8 cellular contexts compared by ENCODE assay signal in the genomic region with DNA sequence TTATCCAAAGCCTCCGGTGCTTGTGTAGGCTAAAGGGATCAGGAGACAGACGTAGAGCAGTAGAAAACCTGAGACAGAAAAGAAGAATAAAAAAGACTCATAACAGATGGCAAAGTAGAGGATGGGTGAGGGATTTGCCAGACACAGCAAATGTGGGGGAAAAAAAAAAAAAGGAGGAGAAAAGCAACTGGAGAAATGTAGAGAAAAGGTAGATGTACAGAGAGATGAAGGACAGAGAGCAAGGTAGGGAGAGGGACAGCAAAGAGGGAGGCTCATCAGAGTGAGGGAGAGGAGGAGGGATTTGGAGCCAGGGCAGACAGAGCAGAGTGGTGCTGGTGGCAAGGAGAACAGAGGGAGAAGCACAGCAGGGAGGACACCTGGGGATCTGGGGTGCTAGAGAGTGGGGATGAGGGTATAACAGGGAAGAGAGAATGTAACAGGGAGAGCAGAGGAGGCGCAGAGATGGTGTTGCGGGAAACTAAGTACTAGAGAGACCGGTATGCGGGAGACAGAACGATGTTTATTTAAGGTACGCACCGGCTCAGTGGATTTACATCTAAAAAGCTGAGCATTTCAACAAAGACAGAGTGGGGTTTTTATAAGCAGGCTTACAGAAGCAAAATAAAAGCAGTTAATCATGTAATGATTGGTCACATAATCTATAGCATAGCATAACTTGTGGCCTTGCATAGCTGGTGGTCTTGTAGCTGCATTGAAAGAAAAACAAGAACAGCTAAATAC. TPM values are rescaled to one million over a fixed set of nuclear protein-coding genes. Genes with fewer than 3 reads are reported as not detected.
DNase-seq lines count a peak whose midpoint lies in the region; ATAC-seq and TF ChIP-seq lines count a peak whose summit lies in the region.
"Not testable (repeated sequence)": the region's sequence is repeated elsewhere in the genome, so short reads cannot be mapped to it uniquely, and the experiment has no call there.

No MANE protein-coding gene starts in this region.

- H3K36me3 ChIP-seq in A673 (ENCODE audit: insufficient read depth, low read length, poor library complexity, severe bottlenecking), result peaks cover 13% of the 10 kb centered on the region
- peaks cover 13% of the 10 kb centered on the region; the same call in 1 of the 2 replicates for H3K36me3 ChIP-seq in GM23248 (ENCODE audit: low read depth)
- H3K36me3 ChIP-seq in OCI-LY7 (ENCODE audit: insufficient read depth, low read length), result peaks cover 27% of the 10 kb centered on the region
- H3K36me3 ChIP-seq in muscle layer of colon (ENCODE audit: insufficient read depth, low read length), result not testable (repeated sequence)
- peaks cover 14% of the 10 kb centered on the region for H3K36me3 ChIP-seq in skeletal muscle satellite cell (ENCODE audit: insufficient read depth, low read length)

- H3K4me3 Mint-ChIP-seq in activated T-cell treated with anti-CD3 and anti-CD28 coated beads, Interleukin-2, amount 50 U/mL, for 72 hours, result peak overlapping the region; percentile 95 to 97

- H3K9ac ChIP-seq in GM23248 (peak overlapping the region; percentile 82), muscle layer of colon (ENCODE audit: low read length) (peak overlapping the region; percentile 65), skeletal muscle satellite cell (ENCODE audit: low read depth, low read length) (peak overlapping the region; percentile 94)

- not testable (repeated sequence) for TF ChIP-seq CTCF in A673 (conservative IDR thresholded peaks at IDR 0.05; ENCODE audit: low read depth, low read length); OCI-LY7 (conservative IDR thresholded peaks at IDR 0.05; ENCODE audit: low read length); coronary artery (IDR thresholded peaks at IDR 0.05)

- H3F3A ChIP-seq in GM23248 (ENCODE audit: insufficient read depth), result peaks cover 13% of the 10 kb centered on the region

- H3K4me2 ChIP-seq in GM23248 (ENCODE audit: unreplicated experiment) (peak overlapping the region; percentile 98), OCI-LY7 (ENCODE audit: low read length) (peak overlapping the region; percentile 74), skeletal muscle satellite cell (ENCODE audit: low read length) (peak overlapping the region; percentile 87)

- intact Hi-C loops in A673 (cut with micrococcal nuclease; ENCODE audit: unreplicated experiment), result loop anchor here (2.0 kb wide), 1 partner anchor 73 kb away; no protein-coding TSS in a partner anchor
- intact Hi-C loops in OCI-LY7 (cut with micrococcal nuclease; ENCODE audit: unreplicated experiment), result loop anchor here (10.0 kb wide), 1 partner anchor 201 kb away; the partner anchor contains the start of gene ZNF665
- intact Hi-C loops in right cardiac atrium (cut with DNase I), result not testable (repeated sequence)

- H3K9me3 ChIP-seq in A673 (ENCODE audit: low read depth, low read length, poor library complexity, severe bottlenecking); GM23248 (ENCODE audit: low read depth); OCI-LY7 (ENCODE audit: low read length); right cardiac atrium (ENCODE audit: control insufficient read depth, low read length); muscle layer of colon (ENCODE audit: low read length); skeletal muscle satellite cell (replicated peaks; ENCODE audit: low read length): not testable (repeated sequence)

- not testable (repeated sequence) for H3K27me3 Mint-ChIP-seq in activated T-cell treated with anti-CD3 and anti-CD28 coated beads, Interleukin-2, amount 50 U/mL, for 72 hours (ENCODE audit: low read depth)

- H3K4me3 ChIP-seq in A673 (ENCODE audit: low read depth, low read length, poor library complexity, severe bottlenecking), result peak overlapping the region; percentile 91
- peak overlapping the region; percentile 88 for H3K4me3 ChIP-seq in GM23248
- H3K4me3 ChIP-seq in OCI-LY7 (ENCODE audit: low read depth, low read length, poor library complexity, severe bottlenecking), result peak overlapping the region; percentile 87
- H3K4me3 ChIP-seq in coronary artery, result peak overlapping the region; percentile 69
- H3K4me3 ChIP-seq in right cardiac atrium (ENCODE audit: low read length), result peak overlapping the region; percentile 92
- H3K4me3 ChIP-seq in muscle layer of colon (ENCODE audit: low read depth in 1 of 2, low read length in 2 of 2), result peak overlapping the region; percentile 74 to 93
- peak overlapping the region; percentile 93 for H3K4me3 ChIP-seq in skeletal muscle satellite cell (ENCODE audit: low read length)

- not testable (repeated sequence) for H3K4me1 ChIP-seq in A673 (ENCODE audit: insufficient read depth, low read length, poor library complexity, severe bottlenecking); OCI-LY7 (ENCODE audit: insufficient read depth, low read length, poor library complexity, severe bottlenecking); right cardiac atrium (ENCODE audit: control insufficient read depth, insufficient read depth, low read length); muscle layer of colon (ENCODE audit: insufficient read depth, low read length); skeletal muscle satellite cell (ENCODE audit: control insufficient read depth, insufficient read depth, low read length)
- peaks cover 18% of the 10 kb centered on the region; the same call in 1 of the 2 replicates for H3K4me1 ChIP-seq in GM23248 (ENCODE audit: insufficient read depth)

- peak overlapping the region; percentile 93 for H2AFZ ChIP-seq in GM23248
- H2AFZ ChIP-seq in OCI-LY7 (ENCODE audit: low read length), result peak overlapping the region; percentile 77; the same call in 1 of the 2 replicates

- not testable (repeated sequence) for H4K20me1 ChIP-seq in GM23248 (ENCODE audit: insufficient read depth); OCI-LY7 (ENCODE audit: insufficient read depth, low read length)

- in situ Hi-C loops in GM23248 (cut with MboI), result not testable (repeated sequence)

- peaks cover 20% of the 10 kb centered on the region for H3K4me1 Mint-ChIP-seq in activated T-cell treated with anti-CD3 and anti-CD28 coated beads, Interleukin-2, amount 50 U/mL, for 72 hours (ENCODE audit: low read depth)

- H3K9me3 Mint-ChIP-seq in activated T-cell treated with anti-CD3 and anti-CD28 coated beads, Interleukin-2, amount 50 U/mL, for 72 hours, result not testable (repeated sequence)

- TSS peak; percentile 54 for BruUV-seq in A673 (replicated peaks; lab: Mats Ljungman, UMichigan)
- not testable (repeated sequence) for BruUV-seq in OCI-LY7 (replicated peaks; lab: Mats Ljungman, UMichigan)

- H3K27me3 ChIP-seq in A673 (replicated peaks; ENCODE audit: insufficient read depth, low read depth, low read length, poor library complexity); GM23248 (replicated peaks; ENCODE audit: insufficient read depth); right cardiac atrium (ENCODE audit: control insufficient read depth, insufficient read depth); muscle layer of colon (ENCODE audit: control insufficient read depth in 1 of 2, insufficient read depth in 2 of 2, low read length in 2 of 2); skeletal muscle satellite cell (ENCODE audit: control insufficient read depth, insufficient read depth, low read length): not testable (repeated sequence)

- not testable (repeated sequence) for H3K9me2 ChIP-seq in GM23248 (ENCODE audit: insufficient read depth); OCI-LY7 (ENCODE audit: insufficient read depth, low read length)

- H3K27ac ChIP-seq in A673 (ENCODE audit: low read depth, low read length, poor library complexity, severe bottlenecking) (peak overlapping the region; percentile 75), GM23248 (peak overlapping the region; percentile 80), coronary artery (peak overlapping the region; percentile 78 to 86), muscle layer of colon (ENCODE audit: low read depth, low read length) (peak overlapping the region; percentile 66)
- not testable (repeated sequence) for H3K27ac ChIP-seq in OCI-LY7 (ENCODE audit: low read depth, low read length, poor library complexity, severe bottlenecking); right cardiac atrium (ENCODE audit: low read length)

- peaks cover 22 to 29% of the 10 kb centered on the region in 2 donors for H3K36me3 Mint-ChIP-seq in activated T-cell treated with anti-CD3 and anti-CD28 coated beads, Interleukin-2, amount 50 U/mL, for 72 hours (ENCODE audit: insufficient read depth in 2 of 2)

- 4 to 10% methylated on average over 9 of the region's 9 CpGs for WGBS in GM23248 (ENCODE audit: low coverage in 1 of 2, low lambda C conversion rate in 2 of 2, missing lambda C conversion rate in 2 of 2), 2 experiments
- WGBS in right cardiac atrium, result 10% methylated on average over 9 of the region's 9 CpGs

- peaks cover 26% of the 10 kb centered on the region for H3K79me2 ChIP-seq in GM23248 (ENCODE audit: insufficient read depth)
- H3K79me2 ChIP-seq in OCI-LY7 (ENCODE audit: insufficient read depth, low read depth, low read length), result peaks cover 13% of the 10 kb centered on the region; the same call in 1 of the 2 replicates

- CTCF ChIA-PET in A673 (lab: Charles Lee); OCI-LY7 (lab: Charles Lee; ENCODE audit: unreplicated experiment): not testable (repeated sequence)

- not testable (repeated sequence) for ATAC-seq in activated T-cell treated with anti-CD3 and anti-CD28 coated beads, Interleukin-2, amount 50 U/mL, for 72 hours (replicated peaks in 1 of 2); right cardiac atrium

- POLR2A ChIA-PET in A673 (lab: Charles Lee; ENCODE audit: low non-redundant PET), result not testable (repeated sequence)
- POLR2A ChIA-PET in OCI-LY7 (lab: Charles Lee), result interaction anchor here (0.6 kb wide), 1 partner anchor 9 kb away, joined by 3 read pairs; no protein-coding TSS in a partner anchor

- peak overlapping the region; percentile 88 for H3K27ac Mint-ChIP-seq in activated T-cell treated with anti-CD3 and anti-CD28 coated beads, Interleukin-2, amount 50 U/mL, for 72 hours

- not testable (repeated sequence) for DNase-seq in A673 (ENCODE audit: low spot score); OCI-LY7 (ENCODE audit: low spot score); activated T-cell treated with anti-CD3 and anti-CD28 coated beads, Interleukin-2, amount 50 U/mL, for 72 hours; coronary artery (ENCODE audit: low spot score); right cardiac atrium
- DNase-seq in GM23248, result peak; percentile 5

RNA-seq across cellular contexts. Expression of gene ZNF765, which starts 1.1 kb away (rescaled TPM):
- total RNA-seq in A673 (2021) (7.3 and 10.4 TPM in 2 replicates), OCI-LY7 (2022) (14.2 and 17.4 TPM in 2 replicates), right cardiac atrium (1 to 10 TPM; 4.3 to 6.2 (median 4.4) TPM)
- total RNA-seq in GM23248 (2014; rRNA removed; shearing (Covaris generic)), result 6.3 and 6.4 TPM in 2 replicates
- polyA plus RNA-seq in GM23248 (2016; fragmentation: Nextera tagmentation; extraction: Ambion mirVana) (4.6 and 5.5 TPM in 2 replicates), right cardiac atrium (2.5 TPM)
- 14.6 and 16.2 TPM in 2 replicates for total RNA-seq in OCI-LY7 (2014; rRNA removed; shearing (Covaris generic))
- total RNA-seq in activated T-cell treated with anti-CD3 and anti-CD28 coated beads, Interleukin-2, amount 50 U/mL, for 72 hours, result 10 to 100 TPM; 13.4 to 14.6 TPM
- total RNA-seq in skeletal muscle satellite cell (2012; rRNA removed), result 7.6 and 9.6 TPM in 2 replicates

RNA-seq across cellular contexts. Expression of gene ZNF525, which starts 30.5 kb away (rescaled TPM):
- total RNA-seq in A673 (2021), result 8.7 and 9.2 TPM in 2 replicates
- 3.6 and 7.6 TPM in 2 replicates for total RNA-seq in GM23248 (2014; rRNA removed; shearing (Covaris generic))
- 1.9 and 2.0 TPM in 2 replicates for polyA plus RNA-seq in GM23248 (2016; fragmentation: Nextera tagmentation; extraction: Ambion mirVana)
- total RNA-seq in OCI-LY7 (2014; rRNA removed; shearing (Covaris generic)), result 20.2 and 21.0 TPM in 2 replicates
- 21.0 and 23.2 TPM in 2 replicates for total RNA-seq in OCI-LY7 (2022)
- total RNA-seq in activated T-cell treated with anti-CD3 and anti-CD28 coated beads, Interleukin-2, amount 50 U/mL, for 72 hours, result 10 to 100 TPM; 20.7 to 27.0 TPM
- 1 to 10 TPM; 5.4 to 9.3 (median 7.1) TPM for total RNA-seq in right cardiac atrium
- polyA plus RNA-seq in right cardiac atrium, result 2.1 TPM
- 1.8 and 3.7 TPM in 2 replicates for total RNA-seq in skeletal muscle satellite cell (2012; rRNA removed)

RNA-seq across cellular contexts. Expression of gene ZNF761, which starts 35.8 kb away (rescaled TPM):
- total RNA-seq in A673 (2021) (12.0 and 13.1 TPM in 2 replicates), OCI-LY7 (2022) (16.0 and 17.5 TPM in 2 replicates), right cardiac atrium (1 to 10 TPM; 4.2 to 5.6 (median 5.1) TPM)
- 12.2 and 19.0 TPM in 2 replicates for total RNA-seq in GM23248 (2014; rRNA removed; shearing (Covaris generic))
- polyA plus RNA-seq in GM23248 (2016; fragmentation: Nextera tagmentation; extraction: Ambion mirVana) (5.7 and 6.5 TPM in 2 replicates), right cardiac atrium (4.4 TPM)
- total RNA-seq in OCI-LY7 (2014; rRNA removed; shearing (Covaris generic)), result 11.0 and 14.0 TPM in 2 replicates
- 10 to 100 TPM; 16.1 to 21.0 TPM for total RNA-seq in activated T-cell treated with anti-CD3 and anti-CD28 coated beads, Interleukin-2, amount 50 U/mL, for 72 hours
- total RNA-seq in skeletal muscle satellite cell (2012; rRNA removed), result 9.2 and 13.4 TPM in 2 replicates
